ENCODE assay signal across 17 cellular contexts in genomic region chr4:2044542-2045517, GRCh38. TPM values are rescaled to one million over a fixed set of nuclear protein-coding genes. Genes with fewer than 3 reads are reported as not detected.
"Had no signal": no experiment of that assay in that cellular context is flagged by ENCODE, and none has a peak within 500 bp of the region (broad histone marks: within the 10 kb centered on the region; RNA-seq: fewer than 3 reads in every experiment).

No MANE protein-coding gene starts in this region.

- H3K27ac ChIP-seq: gastroesophageal sphincter, hepatocyte, left ventricle myocardium inferior, right lobe of liver, suprapubic skin had no signal

- H2AFZ ChIP-seq: hepatocyte had no signal

- H3K27ac Mint-ChIP-seq: activated B cell treated with CpG ODN at 0.5 μM for 24 hours; activated T-helper 2 cell treated with anti-CD3 and anti-CD28 coated beads, Interferon-gamma antibody, Interleukin-2, Interleukin-4, amounts not matched to agents 10 μg/mL and 5 μg/mL and 100 μg/mL, durations not matched to agents 14 hours and 24 hours and 36 hours; memory B cell; stimulated activated naive CD8-positive, alpha-beta T cell treated with anti-CD3 and anti-CD28 coated beads, Interleukin-15, Interleukin-2, amounts not matched to agents 100 ng/mL and 50 ng/mL, for 24 hours had no signal

- H3K4me1 Mint-ChIP-seq: memory B cell had no signal

- H3K36me3 Mint-ChIP-seq: memory B cell had no signal

- H3K9me3 Mint-ChIP-seq: activated B cell treated with CpG ODN at 0.5 μM for 24 hours; activated T-helper 2 cell treated with anti-CD3 and anti-CD28 coated beads, Interferon-gamma antibody, Interleukin-2, Interleukin-4, amounts not matched to agents 10 μg/mL and 5 μg/mL and 100 μg/mL, durations not matched to agents 14 hours and 24 hours and 36 hours; naive thymus-derived CD8-positive, alpha-beta T cell; stimulated activated naive CD8-positive, alpha-beta T cell treated with anti-CD3 and anti-CD28 coated beads, Interleukin-15, Interleukin-2, amounts not matched to agents 100 ng/mL and 50 ng/mL, for 24 hours had no signal

- ATAC-seq: gastroesophageal sphincter; naive thymus-derived CD8-positive, alpha-beta T cell; right lobe of liver had no signal

- DNase-seq: activated B cell treated with CpG ODN at 0.5 μM for 24 hours; activated CD4-positive, alpha-beta T cell treated with anti-CD3 and anti-CD28 coated beads for 48 hours; activated naive CD4-positive, alpha-beta T cell treated with anti-CD3 and anti-CD28 coated beads, Interleukin-2, amount 50 U/mL, for 16 hours; activated T-cell treated with anti-CD3 and anti-CD28 coated beads, Interleukin-2, amount 50 U/mL, for 1 hour; left ventricle myocardium inferior; naive thymus-derived CD8-positive, alpha-beta T cell; occipital lobe; T-helper 2 cell; trophoblast cell had no signal

- H3K9me3 ChIP-seq: left ventricle myocardium inferior, right lobe of liver, suprapubic skin had no signal

- H3K4me2 ChIP-seq: hepatocyte, smooth muscle cell had no signal

- H3K4me3 ChIP-seq: gastroesophageal sphincter, hepatocyte, left ventricle myocardium inferior, right lobe of liver, smooth muscle cell, suprapubic skin had no signal

- H3K4me3 Mint-ChIP-seq: stimulated activated naive CD8-positive, alpha-beta T cell treated with anti-CD3 and anti-CD28 coated beads, Interleukin-15, Interleukin-2, amounts not matched to agents 100 ng/mL and 50 ng/mL, for 24 hours had no signal

- H3K36me3 ChIP-seq: gastroesophageal sphincter, left ventricle myocardium inferior, right lobe of liver, suprapubic skin had no signal

RNA-seq across cellular contexts. Expression of gene NAT8L, which starts 14.3 kb away (rescaled TPM):
- total RNA-seq: smooth muscle cell had no signal
- polyA plus RNA-seq: naive thymus-derived CD8-positive, alpha-beta T cell; smooth muscle cell had no signal
